Comparison of ENCODE assay signal across 8 cellular contexts in genomic region chr10:69573056-69573806, GRCh38. TPM values are rescaled to one million over a fixed set of nuclear protein-coding genes. Genes with fewer than 3 reads are reported as not detected.
DNase-seq lines count a peak whose midpoint lies in the region; ATAC-seq, FAIRE-seq and TF ChIP-seq lines count a peak whose summit lies in the region.

NEUROG3 (minus strand) TSS chr10:69573422; CDS start chr10:69573043, 379 bp downstream.

- H4K20me1 ChIP-seq in BLaER1 treated with 17β-estradiol and CSF1 and Interleukin-3, amounts not matched to agents 10 nM and 100 nM, result peaks cover 33 to 66% (median 53%) of the 10 kb centered on the region in 11 experiments; a peak in 21 of 22 replicates

- FAIRE-seq in RCC 7860 (lab: Jason Lieb, UNC), result no peak

- H3K9ac ChIP-seq in BLaER1 treated with 17β-estradiol and CSF1 and Interleukin-3, amounts not matched to agents 10 nM and 100 nM, result peak within 1 kb of the TSS; percentile 29 to 67 (median 56); a peak in 21 of 22 replicates
- no peak within 1 kb of the TSS for H3K9ac ChIP-seq in iPS-18a (ENCODE audit: low read length)

- DNase-seq in Panc1 (ENCODE audit: low read depth, low spot score), result no peak
- no peak for DNase-seq in COR-L47 (lab: John Stamatoyannopoulos, UW)
- DNase-seq in ACHN, result no peak
- DNase-seq in RCC 7860 (ENCODE audit: low spot score), result no peak

- POLR2A ChIA-PET in Panc1 (lab: Charles Lee), result interaction anchor here (0.6 kb wide), 1 partner anchor 16 kb away, joined by 10 read pairs; no protein-coding TSS in a partner anchor

- peak within 1 kb of the TSS; percentile 80 to 99 (median 94) for H3K4me2 ChIP-seq in BLaER1 treated with 17β-estradiol and CSF1 and Interleukin-3, amounts not matched to agents 10 nM and 100 nM

- intact Hi-C loops in Panc1 (cut with micrococcal nuclease; ENCODE audit: unreplicated experiment), result no loop called here

- H3K27me3 ChIP-seq in BLaER1 treated with 17β-estradiol and CSF1 and Interleukin-3, amounts not matched to agents 10 nM and 100 nM, result peaks cover 98 to 100% (median 100%) of the 10 kb centered on the region in 11 experiments
- H3K27me3 ChIP-seq in Panc1 (ENCODE audit: control insufficient read depth, insufficient read depth, low read length), result peaks cover 89% of the 10 kb centered on the region
- H3K27me3 ChIP-seq in iPS-18a (ENCODE audit: control insufficient read depth, insufficient read depth, low read length), result peaks cover 100% of the 10 kb centered on the region

- H3K27ac ChIP-seq in BLaER1 treated with 17β-estradiol and CSF1 and Interleukin-3, amounts not matched to agents 10 nM and 100 nM, result peak within 1 kb of the TSS; percentile 9 to 68 (median 49); a peak in 15 of 22 replicates
- H3K27ac ChIP-seq in Panc1 (ENCODE audit: low read length) (no peak within 1 kb of the TSS), iPS-18a (ENCODE audit: low read length) (no peak within 1 kb of the TSS)

- no peak for TF ChIP-seq CTCF in Panc1 (IDR thresholded peaks at IDR 0.05)

- no TSS peak for BruUV-seq in Panc1 (replicated peaks; lab: Mats Ljungman, UMichigan)

- in situ Hi-C loops in Panc1 (cut with HindIII; ENCODE audit: low pct_unique_long_range_greater_than_20kb, low sequenced_read_pairs) (no loop called here), ACHN (cut with HindIII; ENCODE audit: low pct_ligation_motif_present, low pct_unique_long_range_greater_than_20kb, low sequenced_read_pairs) (no loop called here)

- H3K36me3 ChIP-seq in BLaER1 treated with 17β-estradiol and CSF1 and Interleukin-3, amounts not matched to agents 10 nM and 100 nM, result no peaks in the 10 kb centered on the region; a peak in 1 of 22 replicates
- H3K36me3 ChIP-seq in Panc1 (ENCODE audit: control insufficient read depth, insufficient read depth, low read length), result no peaks in the 10 kb centered on the region
- no peaks in the 10 kb centered on the region for H3K36me3 ChIP-seq in iPS-18a (ENCODE audit: control insufficient read depth, low read depth, low read length)

- H3K4me1 ChIP-seq in BLaER1 treated with 17β-estradiol and CSF1 and Interleukin-3, amounts not matched to agents 10 nM and 100 nM, result peaks cover 35 to 42% (median 38%) of the 10 kb centered on the region in 10 experiments
- peaks cover 25% of the 10 kb centered on the region for H3K4me1 ChIP-seq in Panc1 (ENCODE audit: control insufficient read depth, insufficient read depth, low read length)
- H3K4me1 ChIP-seq in iPS-18a (ENCODE audit: control insufficient read depth, low read depth, low read length), result peaks cover 62% of the 10 kb centered on the region

- ATAC-seq in GM19438 (IDR thresholded peaks at IDR 0.05; ENCODE audit: low read depth, unreplicated experiment) (peak; percentile 66), Panc1 (no peak), GM21526 (IDR thresholded peaks at IDR 0.05; ENCODE audit: low FRiP score, unreplicated experiment) (no peak)

- peak within 1 kb of the TSS; percentile 50 to 69 (median 56) for H3K4me3 ChIP-seq in BLaER1 treated with 17β-estradiol and CSF1 and Interleukin-3, amounts not matched to agents 10 nM and 100 nM
- peak within 1 kb of the TSS; percentile 25 to 51 for H3K4me3 ChIP-seq in Panc1 (ENCODE audit: low read depth in 2 of 2, low read length in 2 of 2)
- peak within 1 kb of the TSS; percentile 63 for H3K4me3 ChIP-seq in iPS-18a (ENCODE audit: low read length)

- peaks cover 0 to 15% (median 0%) of the 10 kb centered on the region in 11 experiments; a peak in 6 of 22 replicates for H3K9me3 ChIP-seq in BLaER1 treated with 17β-estradiol and CSF1 and Interleukin-3, amounts not matched to agents 10 nM and 100 nM (replicated peaks in 1 of 11)
- H3K9me3 ChIP-seq in Panc1 (ENCODE audit: control insufficient read depth, insufficient read depth, low read depth, low read length) (no peaks in the 10 kb centered on the region), iPS-18a (ENCODE audit: control insufficient read depth, low read depth, low read length) (no peaks in the 10 kb centered on the region)

- CTCF ChIA-PET in Panc1 (lab: Charles Lee), result interaction anchor here (1.0 kb wide), 1 partner anchor 165 kb away, joined by 4 read pairs; no protein-coding TSS in a partner anchor

RNA-seq across cellular contexts. Expression of gene NEUROG3, which starts in this region (rescaled TPM):
- total RNA-seq in Panc1 (2021; ENCODE audit: unreplicated experiment), result not detected
- polyA plus RNA-seq in Panc1 (2012; ENCODE audit: insufficient read length), result not detected

Comparison
In these comparisons a context has a peak if more than half of its experiments do, and no peak if none do; other contexts are left out.
1. H3K27ac ChIP-seq: peak in BLaER1 treated with 17β-estradiol and CSF1 and Interleukin-3, amounts not matched to agents 10 nM and 100 nM (11 of 11); none in Panc1 (single experiment) and iPS-18a (single experiment).
2. Peak in every context shown above with its lines, with median percentiles within 50 percentile points of each other: H3K4me3 ChIP-seq.